In genomic region chr13:20702530-20702929, GRCh38 we compare ENCODE assay signal across 8 cellular contexts. TPM values are rescaled to one million over a fixed set of nuclear protein-coding genes. Genes with fewer than 3 reads are reported as not detected.
DNase-seq lines count a peak whose midpoint lies in the region; ATAC-seq, FAIRE-seq and TF ChIP-seq lines count a peak whose summit lies in the region.

No MANE protein-coding gene starts in this region.

- H2AFZ ChIP-seq in astrocyte (ENCODE audit: low read depth, low read length) = no peak overlapping the region

- no peak overlapping the region for H3K27ac Mint-ChIP-seq in astrocyte (ENCODE audit: unreplicated experiment)

- H3K27me3 Mint-ChIP-seq in astrocyte (ENCODE audit: low read depth, unreplicated experiment) = peaks cover 29% of the 10 kb centered on the region

- no peak for TF ChIP-seq POLR2A in H54 (IDR thresholded peaks at IDR 0.05; ENCODE audit: low read depth, low read length)

- no peaks in the 10 kb centered on the region for H3K9me3 ChIP-seq in A673 (ENCODE audit: low read depth, low read length, poor library complexity, severe bottlenecking)
- H3K9me3 ChIP-seq in astrocyte (ENCODE audit: insufficient read depth, low read depth, low read length) = no peaks in the 10 kb centered on the region
- H3K9me3 ChIP-seq in mesodermal cell (ENCODE audit: control insufficient read depth, low read length) = no peaks in the 10 kb centered on the region

- H3K4me2 ChIP-seq in astrocyte (ENCODE audit: low read length) = peak overlapping the region; percentile 99

- H3K4me1 ChIP-seq in A673 (ENCODE audit: insufficient read depth, low read length, poor library complexity, severe bottlenecking) = peaks cover 8% of the 10 kb centered on the region
- peaks cover 10% of the 10 kb centered on the region for H3K4me1 ChIP-seq in astrocyte (ENCODE audit: insufficient read depth, low read length)
- H3K4me1 ChIP-seq in mesodermal cell (ENCODE audit: control insufficient read depth, insufficient read depth, low read length, poor library complexity, severe bottlenecking) = peaks cover 5% of the 10 kb centered on the region

- H3K36me3 ChIP-seq in A673 (ENCODE audit: insufficient read depth, low read length, poor library complexity, severe bottlenecking) (no peaks in the 10 kb centered on the region), H7 (replicated peaks; ENCODE audit: control insufficient read depth, insufficient read depth, low read length) (no peaks in the 10 kb centered on the region), astrocyte (ENCODE audit: insufficient read depth, low read length) (no peaks in the 10 kb centered on the region), mesodermal cell (ENCODE audit: control insufficient read depth, insufficient read depth, low read length) (no peaks in the 10 kb centered on the region)

- no peak for ATAC-seq in HG02623 (IDR thresholded peaks at IDR 0.05; ENCODE audit: unreplicated experiment)

- H3K79me2 ChIP-seq in astrocyte (ENCODE audit: insufficient read depth, low read length) = no peaks in the 10 kb centered on the region

- WGBS in mesodermal cell (ENCODE audit: insufficient coverage in 2 of 2), 2 experiments = 44 to 56% methylated on average over 5 to 6 of the region's 9 CpGs

- no peak for DNase-seq in A673 (ENCODE audit: low spot score)
- DNase-seq in H7 = no peak
- no peak for DNase-seq in astrocyte (ENCODE audit: low read depth)
- no peak for DNase-seq in H54 (ENCODE audit: insufficient read length, low spot score)
- no peak for DNase-seq in ACHN
- DNase-seq in NCI-H446 treated with DMSO at 0.1 percent for 48 hours (lab: John Stamatoyannopoulos, UW) = no peak

- peak overlapping the region; percentile 75 for H3K9ac ChIP-seq in astrocyte (ENCODE audit: low read length)

- BruUV-seq in A673 (replicated peaks; lab: Mats Ljungman, UMichigan) = TSS peak; percentile 79

- no peaks in the 10 kb centered on the region for H3K36me3 Mint-ChIP-seq in astrocyte (ENCODE audit: low read depth, unreplicated experiment)

- H3K4me3 Mint-ChIP-seq in astrocyte (ENCODE audit: unreplicated experiment) = peak overlapping the region; percentile 89

- CTCF ChIA-PET in A673 (lab: Charles Lee) = no interaction called here

- H3K27me3 ChIP-seq in A673 (replicated peaks; ENCODE audit: insufficient read depth, low read depth, low read length, poor library complexity) (no peaks in the 10 kb centered on the region), H7 (ENCODE audit: control insufficient read depth, insufficient read depth, low read length) (peaks cover 36% of the 10 kb centered on the region), astrocyte (ENCODE audit: insufficient read depth, low read length) (peaks cover 16% of the 10 kb centered on the region)

- no peak for FAIRE-seq in astrocyte (lab: Jason Lieb, UNC)
- no peak for FAIRE-seq in H54 (lab: Jason Lieb, UNC)

- POLR2A ChIA-PET in A673 (lab: Charles Lee; ENCODE audit: low non-redundant PET) = no interaction called here

- no peak for TF ChIP-seq CTCF in A673 (conservative IDR thresholded peaks at IDR 0.05; ENCODE audit: low read depth, low read length)
- TF ChIP-seq CTCF in astrocyte (IDR thresholded peaks at IDR 0.05; ENCODE audit: insufficient read depth, low read depth, low read length) = no peak

- in situ Hi-C loops in ACHN (cut with HindIII; ENCODE audit: low pct_ligation_motif_present, low pct_unique_long_range_greater_than_20kb, low sequenced_read_pairs) = no loop called here

- H3K27ac ChIP-seq in A673 (ENCODE audit: low read depth, low read length, poor library complexity, severe bottlenecking) = no peak overlapping the region
- H3K27ac ChIP-seq in astrocyte (ENCODE audit: low read depth, low read length) = no peak overlapping the region
- H3K27ac ChIP-seq in mesodermal cell (ENCODE audit: low read depth, low read length, severe bottlenecking) = no peak overlapping the region

- no peaks in the 10 kb centered on the region for H3K9me3 Mint-ChIP-seq in astrocyte (ENCODE audit: unreplicated experiment)

- H3K4me1 Mint-ChIP-seq in astrocyte (ENCODE audit: low read depth, unreplicated experiment) = no peaks in the 10 kb centered on the region

- H3K4me3 ChIP-seq in A673 (ENCODE audit: low read depth, low read length, poor library complexity, severe bottlenecking) (peak overlapping the region; percentile 75), H7 (ENCODE audit: insufficient read depth, low read depth, low read length) (peak overlapping the region; percentile 56; the same call in 1 of the 2 replicates), astrocyte (ENCODE audit: insufficient read depth, low read depth, low read length) (peak overlapping the region; percentile 75), mesodermal cell (ENCODE audit: extremely low read depth, insufficient read depth, low read length, poor library complexity, severe bottlenecking) (peak overlapping the region; percentile 63)

- no peaks in the 10 kb centered on the region for H4K20me1 ChIP-seq in astrocyte (ENCODE audit: insufficient read depth, low read length)

- intact Hi-C loops in A673 (cut with micrococcal nuclease; ENCODE audit: unreplicated experiment) = loop anchor here (5.0 kb wide), 1 partner anchor 205 kb away; no protein-coding TSS in a partner anchor

RNA-seq across cellular contexts. Expression of gene IL17D, which starts 1.0 kb away (rescaled TPM):
- total RNA-seq in A673 (2021) (2.0 and 2.7 TPM in 2 replicates), astrocyte (1.6 and 1.9 TPM in 2 replicates)
- 0.15 TPM in 1 of 2 replicates, not detected in the other for total RNA-seq in H7 (2014; rRNA removed; shearing (Covaris generic))
- polyA plus RNA-seq in mesodermal cell (2013, experiment 1 of 2) = 2.1 TPM
- 2.2 TPM for polyA plus RNA-seq in mesodermal cell (2013, experiment 2 of 2)
